Comparison of ENCODE assay signal across 10 cellular contexts in the genomic region with DNA sequence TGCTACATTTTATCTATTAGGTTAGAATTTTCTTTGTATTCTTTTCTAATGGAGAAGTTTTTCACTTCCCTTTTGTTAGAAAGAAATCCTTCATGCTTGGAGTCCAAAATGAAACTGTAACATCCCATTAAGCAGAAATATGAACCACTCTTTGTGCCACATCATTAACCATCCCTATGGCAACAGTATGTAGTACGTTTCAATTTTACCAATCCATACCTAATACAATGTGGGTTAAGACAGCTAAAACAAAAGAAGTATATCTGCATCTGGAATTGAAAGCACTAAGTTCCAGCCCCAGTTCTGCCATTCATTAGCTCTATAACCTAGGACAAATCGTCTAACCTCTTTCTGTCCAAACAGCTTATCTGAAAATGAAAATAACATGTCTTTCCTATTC.
DNase-seq lines count a peak whose midpoint lies in the region; ATAC-seq and TF ChIP-seq lines count a peak whose summit lies in the region.
"Had no signal": no experiment of that assay in that cellular context is flagged by ENCODE, and none has a peak within 500 bp of the region (broad histone marks: within the 10 kb centered on the region; RNA-seq: fewer than 3 reads in every experiment).

No MANE protein-coding gene starts in this region.

- in situ Hi-C loops in GM13976 (cut with MboI; ENCODE audit: low sequenced_read_pairs, unreplicated experiment) (no loop called here), gastrocnemius medialis (cut with MboI; ENCODE audit: low sequenced_read_pairs in 4 of 4) (no loop called here)

- intact Hi-C loops in gastrocnemius medialis (cut with DNase I; ENCODE audit: low total_unique reads): no loop called here

- H3K79me2 ChIP-seq in trophoblast cell (ENCODE audit: control insufficient read depth, insufficient read depth, low read length, poor library complexity): no peaks in the 10 kb centered on the region

- no peak overlapping the region for H3K4ac ChIP-seq in trophoblast cell (ENCODE audit: low read depth, low read length)

- no peak overlapping the region for H4K8ac ChIP-seq in trophoblast cell (ENCODE audit: low read depth, low read length)

- H3K9me3 ChIP-seq in trophoblast cell (ENCODE audit: insufficient read depth, low read depth, low read length): no peaks in the 10 kb centered on the region
- H3K9me3 ChIP-seq in gastrocnemius medialis: no peaks in the 10 kb centered on the region

- ATAC-seq in GM19395 (IDR thresholded peaks at IDR 0.05; ENCODE audit: unreplicated experiment) (peak; percentile 99), HG02678 (IDR thresholded peaks at IDR 0.05; ENCODE audit: unreplicated experiment) (peak; percentile 81), HG03354 (IDR thresholded peaks at IDR 0.05; ENCODE audit: poor library complexity, severe bottlenecking, unreplicated experiment) (peak; percentile 89), gastrocnemius medialis (no peak)

- H2BK12ac ChIP-seq in trophoblast cell (ENCODE audit: low read length): no peak overlapping the region

- TF ChIP-seq CTCF in GM13976 (IDR thresholded peaks at IDR 0.05; ENCODE audit: borderline replicate concordance, control extremely low read depth, extremely low read depth, insufficient read depth, missing control alignments): no peak
- TF ChIP-seq CTCF in gastrocnemius medialis (IDR thresholded peaks at IDR 0.05 in 4 of 5, conservative IDR thresholded peaks at IDR 0.05 in 1 of 5): no peak

- H3K14ac ChIP-seq in trophoblast cell (ENCODE audit: low read length): no peak overlapping the region

- no peak overlapping the region for H3K9ac ChIP-seq in trophoblast cell (ENCODE audit: low read length)

- H3K18ac ChIP-seq in trophoblast cell (ENCODE audit: low read length): no peak overlapping the region

- no peak overlapping the region for H4K12ac ChIP-seq in trophoblast cell (ENCODE audit: low read depth, low read length)

- TF ChIP-seq POLR2A in gastrocnemius medialis (IDR thresholded peaks at IDR 0.05): no peak

- no peak overlapping the region for H3K4me2 ChIP-seq in trophoblast cell (ENCODE audit: low read length)

- no peak overlapping the region for H2BK5ac ChIP-seq in trophoblast cell (ENCODE audit: low read depth, low read length, poor library complexity)

- no peak overlapping the region for H4K91ac ChIP-seq in trophoblast cell (ENCODE audit: low read depth, low read length)

- H3K27me3 ChIP-seq in trophoblast cell (ENCODE audit: insufficient read depth, low read length) (no peaks in the 10 kb centered on the region), gastrocnemius medialis (no peaks in the 10 kb centered on the region)

- H3K27ac ChIP-seq in trophoblast cell (ENCODE audit: low read depth, low read length): no peak overlapping the region
- no peak overlapping the region for H3K27ac ChIP-seq in gastrocnemius medialis

- H3K4me3 ChIP-seq in trophoblast cell (ENCODE audit: low read depth, low read length): no peak overlapping the region
- H3K4me3 ChIP-seq in gastrocnemius medialis: no peak overlapping the region

- H3K79me1 ChIP-seq in trophoblast cell (ENCODE audit: low read length): no peaks in the 10 kb centered on the region

- H2BK120ac ChIP-seq in trophoblast cell (ENCODE audit: insufficient read depth, low read length, poor library complexity): no peak overlapping the region

- no CpG with 5 or more reads among the region's 2 CpGs for WGBS in trophoblast cell (ENCODE audit: extremely low coverage, insufficient coverage, insufficient read length)

- no peaks in the 10 kb centered on the region for H3K4me1 ChIP-seq in trophoblast cell (ENCODE audit: control insufficient read depth in 1 of 2, insufficient read depth in 2 of 2, low read length in 2 of 2)
- no peaks in the 10 kb centered on the region for H3K4me1 ChIP-seq in gastrocnemius medialis

- no peak overlapping the region for H2AK5ac ChIP-seq in trophoblast cell (ENCODE audit: low read length)

- DNase-seq in GM13976 (ENCODE audit: low spot score) (peak; percentile 37), trophoblast cell (no peak), OCI-M1 (lab: John Stamatoyannopoulos, UW) (no peak), activated gamma-delta T cell treated with Interleukin-2 at 50 U/mL for 16 hours (no peak), gastrocnemius medialis (no peak)
- DNase-seq: activated T-cell treated with anti-CD3 and anti-CD28 coated beads, Interleukin-2, amount 50 U/mL, for 1 hour; SHP77 treated with DMSO at 0.1 percent for 48 hours had no signal

- H3K36me3 ChIP-seq in trophoblast cell (ENCODE audit: control insufficient read depth in 1 of 2, insufficient read depth in 2 of 2, low read length in 2 of 2) (no peaks in the 10 kb centered on the region), gastrocnemius medialis (no peaks in the 10 kb centered on the region)

- H2AFZ ChIP-seq in trophoblast cell (ENCODE audit: insufficient read depth, low read length, poor library complexity): no peak overlapping the region

- H3K23ac ChIP-seq in trophoblast cell (ENCODE audit: low read length): no peak overlapping the region

Comparison
In these comparisons a context has a peak if more than half of its experiments do, and no peak if none do; other contexts are left out.
1. ATAC-seq: peak in GM19395 (single experiment), HG02678 (single experiment) and HG03354 (single experiment); none in gastrocnemius medialis (0 of 2).